Comparison of ENCODE assay signal across 2 cellular contexts in the genomic region with DNA sequence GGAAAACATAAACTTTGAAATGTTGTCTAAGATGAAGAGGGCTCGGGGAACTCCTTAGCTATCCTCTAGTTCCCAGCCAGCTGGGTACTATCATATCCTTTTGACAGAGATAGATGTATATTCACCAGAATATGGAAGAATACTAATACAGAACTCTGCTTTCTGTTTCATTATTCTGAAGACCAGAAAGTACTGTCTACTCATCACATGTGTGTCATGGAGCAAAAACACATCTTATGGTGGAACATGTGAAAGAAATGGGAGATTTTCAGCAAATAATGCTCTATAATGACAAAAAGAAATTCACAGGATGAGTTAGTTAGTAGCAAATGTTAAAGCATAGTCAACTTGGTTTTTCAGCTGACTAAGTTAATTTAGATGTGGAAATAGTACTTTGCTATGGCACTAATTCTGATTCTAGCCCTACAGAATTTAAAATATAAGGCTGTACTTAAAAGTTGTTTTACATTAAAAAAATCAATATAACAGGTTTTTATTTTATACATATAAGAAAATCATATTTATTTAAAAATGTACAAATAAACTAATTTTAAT.
TF ChIP-seq lines count a peak whose summit lies in the region.

No MANE protein-coding gene starts in this region.

TF ChIP-seq in IMR-90, 13 proteins besides CTCF, POLR2A, EP300 and RAD21:
- peak; percentile 28; the same call in 1 of the 2 replicates for TF ChIP-seq MAFK (IDR thresholded peaks at IDR 0.05; ENCODE audit: low read depth, low read length)
- no peak for TF ChIP-seq CHD1 (IDR thresholded peaks at IDR 0.05; ENCODE audit: low read depth, low read length)

TF ChIP-seq in K562, 482 proteins besides CTCF, POLR2A, EP300 and RAD21:
- TF ChIP-seq, protein P1, sequence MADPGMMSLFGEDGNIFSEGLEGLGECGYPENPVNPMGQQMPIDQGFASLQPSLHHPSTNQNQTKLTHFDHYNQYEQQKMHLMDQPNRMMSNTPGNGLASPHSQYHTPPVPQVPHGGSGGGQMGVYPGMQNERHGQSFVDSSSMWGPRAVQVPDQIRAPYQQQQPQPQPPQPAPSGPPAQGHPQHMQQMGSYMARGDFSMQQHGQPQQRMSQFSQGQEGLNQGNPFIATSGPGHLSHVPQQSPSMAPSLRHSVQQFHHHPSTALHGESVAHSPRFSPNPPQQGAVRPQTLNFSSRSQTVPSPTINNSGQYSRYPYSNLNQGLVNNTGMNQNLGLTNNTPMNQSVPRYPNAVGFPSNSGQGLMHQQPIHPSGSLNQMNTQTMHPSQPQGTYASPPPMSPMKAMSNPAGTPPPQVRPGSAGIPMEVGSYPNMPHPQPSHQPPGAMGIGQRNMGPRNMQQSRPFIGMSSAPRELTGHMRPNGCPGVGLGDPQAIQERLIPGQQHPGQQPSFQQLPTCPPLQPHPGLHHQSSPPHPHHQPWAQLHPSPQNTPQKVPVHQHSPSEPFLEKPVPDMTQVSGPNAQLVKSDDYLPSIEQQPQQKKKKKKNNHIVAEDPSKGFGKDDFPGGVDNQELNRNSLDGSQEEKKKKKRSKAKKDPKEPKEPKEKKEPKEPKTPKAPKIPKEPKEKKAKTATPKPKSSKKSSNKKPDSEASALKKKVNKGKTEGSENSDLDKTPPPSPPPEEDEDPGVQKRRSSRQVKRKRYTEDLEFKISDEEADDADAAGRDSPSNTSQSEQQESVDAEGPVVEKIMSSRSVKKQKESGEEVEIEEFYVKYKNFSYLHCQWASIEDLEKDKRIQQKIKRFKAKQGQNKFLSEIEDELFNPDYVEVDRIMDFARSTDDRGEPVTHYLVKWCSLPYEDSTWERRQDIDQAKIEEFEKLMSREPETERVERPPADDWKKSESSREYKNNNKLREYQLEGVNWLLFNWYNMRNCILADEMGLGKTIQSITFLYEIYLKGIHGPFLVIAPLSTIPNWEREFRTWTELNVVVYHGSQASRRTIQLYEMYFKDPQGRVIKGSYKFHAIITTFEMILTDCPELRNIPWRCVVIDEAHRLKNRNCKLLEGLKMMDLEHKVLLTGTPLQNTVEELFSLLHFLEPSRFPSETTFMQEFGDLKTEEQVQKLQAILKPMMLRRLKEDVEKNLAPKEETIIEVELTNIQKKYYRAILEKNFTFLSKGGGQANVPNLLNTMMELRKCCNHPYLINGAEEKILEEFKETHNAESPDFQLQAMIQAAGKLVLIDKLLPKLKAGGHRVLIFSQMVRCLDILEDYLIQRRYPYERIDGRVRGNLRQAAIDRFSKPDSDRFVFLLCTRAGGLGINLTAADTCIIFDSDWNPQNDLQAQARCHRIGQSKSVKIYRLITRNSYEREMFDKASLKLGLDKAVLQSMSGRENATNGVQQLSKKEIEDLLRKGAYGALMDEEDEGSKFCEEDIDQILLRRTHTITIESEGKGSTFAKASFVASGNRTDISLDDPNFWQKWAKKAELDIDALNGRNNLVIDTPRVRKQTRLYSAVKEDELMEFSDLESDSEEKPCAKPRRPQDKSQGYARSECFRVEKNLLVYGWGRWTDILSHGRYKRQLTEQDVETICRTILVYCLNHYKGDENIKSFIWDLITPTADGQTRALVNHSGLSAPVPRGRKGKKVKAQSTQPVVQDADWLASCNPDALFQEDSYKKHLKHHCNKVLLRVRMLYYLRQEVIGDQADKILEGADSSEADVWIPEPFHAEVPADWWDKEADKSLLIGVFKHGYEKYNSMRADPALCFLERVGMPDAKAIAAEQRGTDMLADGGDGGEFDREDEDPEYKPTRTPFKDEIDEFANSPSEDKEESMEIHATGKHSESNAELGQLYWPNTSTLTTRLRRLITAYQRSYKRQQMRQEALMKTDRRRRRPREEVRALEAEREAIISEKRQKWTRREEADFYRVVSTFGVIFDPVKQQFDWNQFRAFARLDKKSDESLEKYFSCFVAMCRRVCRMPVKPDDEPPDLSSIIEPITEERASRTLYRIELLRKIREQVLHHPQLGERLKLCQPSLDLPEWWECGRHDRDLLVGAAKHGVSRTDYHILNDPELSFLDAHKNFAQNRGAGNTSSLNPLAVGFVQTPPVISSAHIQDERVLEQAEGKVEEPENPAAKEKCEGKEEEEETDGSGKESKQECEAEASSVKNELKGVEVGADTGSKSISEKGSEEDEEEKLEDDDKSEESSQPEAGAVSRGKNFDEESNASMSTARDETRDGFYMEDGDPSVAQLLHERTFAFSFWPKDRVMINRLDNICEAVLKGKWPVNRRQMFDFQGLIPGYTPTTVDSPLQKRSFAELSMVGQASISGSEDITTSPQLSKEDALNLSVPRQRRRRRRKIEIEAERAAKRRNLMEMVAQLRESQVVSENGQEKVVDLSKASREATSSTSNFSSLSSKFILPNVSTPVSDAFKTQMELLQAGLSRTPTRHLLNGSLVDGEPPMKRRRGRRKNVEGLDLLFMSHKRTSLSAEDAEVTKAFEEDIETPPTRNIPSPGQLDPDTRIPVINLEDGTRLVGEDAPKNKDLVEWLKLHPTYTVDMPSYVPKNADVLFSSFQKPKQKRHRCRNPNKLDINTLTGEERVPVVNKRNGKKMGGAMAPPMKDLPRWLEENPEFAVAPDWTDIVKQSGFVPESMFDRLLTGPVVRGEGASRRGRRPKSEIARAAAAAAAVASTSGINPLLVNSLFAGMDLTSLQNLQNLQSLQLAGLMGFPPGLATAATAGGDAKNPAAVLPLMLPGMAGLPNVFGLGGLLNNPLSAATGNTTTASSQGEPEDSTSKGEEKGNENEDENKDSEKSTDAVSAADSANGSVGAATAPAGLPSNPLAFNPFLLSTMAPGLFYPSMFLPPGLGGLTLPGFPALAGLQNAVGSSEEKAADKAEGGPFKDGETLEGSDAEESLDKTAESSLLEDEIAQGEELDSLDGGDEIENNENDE (IDR thresholded peaks at IDR 0.05; ENCODE audit: low read depth, low read length), result no peak
- TF ChIP-seq, protein P2, sequence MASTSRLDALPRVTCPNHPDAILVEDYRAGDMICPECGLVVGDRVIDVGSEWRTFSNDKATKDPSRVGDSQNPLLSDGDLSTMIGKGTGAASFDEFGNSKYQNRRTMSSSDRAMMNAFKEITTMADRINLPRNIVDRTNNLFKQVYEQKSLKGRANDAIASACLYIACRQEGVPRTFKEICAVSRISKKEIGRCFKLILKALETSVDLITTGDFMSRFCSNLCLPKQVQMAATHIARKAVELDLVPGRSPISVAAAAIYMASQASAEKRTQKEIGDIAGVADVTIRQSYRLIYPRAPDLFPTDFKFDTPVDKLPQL (IDR thresholded peaks at IDR 0.05; ENCODE audit: extremely low read depth, insufficient read length), result no peak
- TF ChIP-seq C11orf30 (IDR thresholded peaks at IDR 0.05; ENCODE audit: low read depth) (peak; percentile 55; the same call in 1 of the 2 replicates), CBFB (CRISPR knock-in tag; IDR thresholded peaks at IDR 0.05) (no peak), MAFF (IDR thresholded peaks at IDR 0.05; ENCODE audit: low read length) (peak; percentile 50; the same call in 1 of the 2 replicates), SAFB2 (IDR thresholded peaks at IDR 0.05; ENCODE audit: borderline replicate concordance, low read depth, low read length, severe bottlenecking) (no peak), LARP7 (IDR thresholded peaks at IDR 0.05) (no peak), NR1H2 (CRISPR knock-in tag; IDR thresholded peaks at IDR 0.05) (no peak), ZNF316 (IDR thresholded peaks at IDR 0.05) (peak; percentile 80), MAFG (tag; conservative IDR thresholded peaks at IDR 0.05) (0 out of 2 replicates have a peak, but pooled peaks have one; percentile 11), RUNX1 (IDR thresholded peaks at IDR 0.05; ENCODE audit: low read depth) (no peak)
- TF ChIP-seq, protein P3, sequence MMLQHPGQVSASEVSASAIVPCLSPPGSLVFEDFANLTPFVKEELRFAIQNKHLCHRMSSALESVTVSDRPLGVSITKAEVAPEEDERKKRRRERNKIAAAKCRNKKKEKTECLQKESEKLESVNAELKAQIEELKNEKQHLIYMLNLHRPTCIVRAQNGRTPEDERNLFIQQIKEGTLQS (IDR thresholded peaks at IDR 0.05), result no peak
- TF ChIP-seq, protein P3 (CRISPR knock-in tag; conservative IDR thresholded peaks at IDR 0.05), result no peak
- TF ChIP-seq, protein P4, sequence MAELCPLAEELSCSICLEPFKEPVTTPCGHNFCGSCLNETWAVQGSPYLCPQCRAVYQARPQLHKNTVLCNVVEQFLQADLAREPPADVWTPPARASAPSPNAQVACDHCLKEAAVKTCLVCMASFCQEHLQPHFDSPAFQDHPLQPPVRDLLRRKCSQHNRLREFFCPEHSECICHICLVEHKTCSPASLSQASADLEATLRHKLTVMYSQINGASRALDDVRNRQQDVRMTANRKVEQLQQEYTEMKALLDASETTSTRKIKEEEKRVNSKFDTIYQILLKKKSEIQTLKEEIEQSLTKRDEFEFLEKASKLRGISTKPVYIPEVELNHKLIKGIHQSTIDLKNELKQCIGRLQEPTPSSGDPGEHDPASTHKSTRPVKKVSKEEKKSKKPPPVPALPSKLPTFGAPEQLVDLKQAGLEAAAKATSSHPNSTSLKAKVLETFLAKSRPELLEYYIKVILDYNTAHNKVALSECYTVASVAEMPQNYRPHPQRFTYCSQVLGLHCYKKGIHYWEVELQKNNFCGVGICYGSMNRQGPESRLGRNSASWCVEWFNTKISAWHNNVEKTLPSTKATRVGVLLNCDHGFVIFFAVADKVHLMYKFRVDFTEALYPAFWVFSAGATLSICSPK (IDR thresholded peaks at IDR 0.05; ENCODE audit: borderline replicate concordance), result no peak
